Comparison of ENCODE assay signal across 8 cellular contexts in the genomic region with DNA sequence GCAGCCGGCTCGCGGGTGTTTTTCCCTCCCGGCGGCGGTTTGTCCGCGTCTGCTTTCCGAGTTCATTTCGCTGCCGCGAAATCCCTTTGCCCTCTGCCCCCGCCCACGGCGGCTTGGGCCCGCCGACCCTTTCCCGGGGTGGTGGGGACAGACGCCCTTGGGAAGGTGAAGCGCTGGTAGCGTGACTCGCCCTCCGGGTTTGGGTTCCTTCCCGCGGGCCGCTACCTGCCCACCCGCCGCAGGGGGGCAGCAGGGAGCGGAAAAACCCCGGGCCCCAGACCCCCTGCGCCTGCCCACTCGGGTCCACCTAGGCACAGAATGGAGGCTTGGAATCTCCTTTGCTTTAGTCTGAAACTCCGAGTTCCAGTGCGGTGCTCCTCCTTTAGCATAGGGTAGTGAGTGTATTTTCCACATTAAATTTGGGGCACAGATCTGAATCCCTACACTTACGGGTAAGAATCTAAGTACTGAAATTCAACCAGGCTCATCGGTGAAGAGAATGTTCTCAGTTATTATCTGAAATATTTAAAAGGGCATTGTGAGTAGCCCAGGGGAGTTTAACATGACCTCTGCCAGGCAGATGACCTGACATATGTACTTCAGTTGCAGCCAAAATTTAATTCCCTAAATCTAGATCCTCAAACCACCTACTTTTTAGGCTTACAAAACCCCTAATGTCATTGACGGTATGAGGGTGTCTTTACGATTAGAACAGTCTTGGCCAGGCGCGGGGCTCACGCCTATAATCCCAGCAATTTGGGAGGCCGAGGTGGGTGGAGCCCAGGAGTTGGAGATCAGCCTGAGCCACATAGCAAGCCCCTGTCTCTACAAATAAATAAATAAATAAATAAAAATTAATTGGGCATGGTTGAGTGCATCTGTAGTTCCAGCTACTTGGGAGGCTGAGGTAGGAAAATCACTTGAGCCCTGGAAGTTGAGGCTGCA. TPM values are rescaled to one million over a fixed set of nuclear protein-coding genes. Genes with fewer than 3 reads are reported as not detected.
DNase-seq lines count a peak whose midpoint lies in the region; ATAC-seq and TF ChIP-seq lines count a peak whose summit lies in the region.

No MANE protein-coding gene starts in this region.

- ATAC-seq in GM19463 (IDR thresholded peaks at IDR 0.05; ENCODE audit: unreplicated experiment) (peak; percentile 56), gastroesophageal sphincter (no peak)

- H3K36me3 ChIP-seq in gastroesophageal sphincter: peaks cover 0 to 46% of the 10 kb centered on the region in 2 donors
- H3K36me3 ChIP-seq in tibial artery: peaks cover 23 to 46% (median 37%) of the 10 kb centered on the region in 3 donors

- H3K27ac ChIP-seq in gastroesophageal sphincter (peak overlapping the region; percentile 84 to 97 (median 95)), tibial artery (peak overlapping the region; percentile 88 to 98)

- TF ChIP-seq CTCF in gastroesophageal sphincter (IDR thresholded peaks at IDR 0.05) (peak in 3 of 4 experiments; percentile 42 to 74 (median 66)), osteocyte (IDR thresholded peaks at IDR 0.05) (peak; percentile 83), tibial artery (IDR thresholded peaks at IDR 0.05) (peak; percentile 50 to 57)

- no peak for TF ChIP-seq POLR2A in gastroesophageal sphincter (IDR thresholded peaks at IDR 0.05)

- no peaks in the 10 kb centered on the region for H3K9me3 Mint-ChIP-seq in activated T-helper 2 cell treated with anti-CD3 and anti-CD28 coated beads, Interferon-gamma antibody, Interleukin-2, Interleukin-4, amounts not matched to agents 10 μg/mL and 5 μg/mL and 100 μg/mL, durations not matched to agents 14 hours and 24 hours and 36 hours
- no peaks in the 10 kb centered on the region for H3K9me3 Mint-ChIP-seq in osteocyte (ENCODE audit: unreplicated experiment)

- H3K4me3 ChIP-seq in gastroesophageal sphincter: peak overlapping the region; percentile 79 to 88
- peak overlapping the region; percentile 98 to 99 for H3K4me3 ChIP-seq in tibial artery

- no peaks in the 10 kb centered on the region for H3K27me3 ChIP-seq in gastroesophageal sphincter
- no peaks in the 10 kb centered on the region for H3K27me3 ChIP-seq in tibial artery

- 29% methylated on average over 25 of the region's 42 CpGs; no CpG with 5 or more reads in 1 of the 2 donors for WGBS in gastroesophageal sphincter (ENCODE audit: low coverage in 1 of 2), 2 donors

- H3K27ac Mint-ChIP-seq in activated T-helper 2 cell treated with anti-CD3 and anti-CD28 coated beads, Interferon-gamma antibody, Interleukin-2, Interleukin-4, amounts not matched to agents 10 μg/mL and 5 μg/mL and 100 μg/mL, durations not matched to agents 14 hours and 24 hours and 36 hours: peak overlapping the region; percentile 85
- peak overlapping the region; percentile 69 for H3K27ac Mint-ChIP-seq in osteocyte (ENCODE audit: unreplicated experiment)

- DNase-seq in COLO668 (lab: John Stamatoyannopoulos, UW; ENCODE audit: unreplicated experiment) (peak; percentile 53), HK-2 (ENCODE audit: unreplicated experiment) (peak; percentile 76), RKO (ENCODE audit: low spot score) (peak; percentile 61), osteocyte (ENCODE audit: extremely low spot score, unreplicated experiment) (peak; percentile 89), tibial artery (no peak)
- DNase-seq in activated T-helper 2 cell treated with anti-CD3 and anti-CD28 coated beads, Interferon-gamma antibody, Interleukin-2, Interleukin-4, amounts not matched to agents 10 μg/mL and 5 μg/mL and 100 μg/mL, durations not matched to agents 14 hours and 24 hours and 36 hours (ENCODE audit: low spot score): peak; percentile 63

- no peak for TF ChIP-seq EP300 in gastroesophageal sphincter (IDR thresholded peaks at IDR 0.05)

- H3K4me1 Mint-ChIP-seq in activated T-helper 2 cell treated with anti-CD3 and anti-CD28 coated beads, Interferon-gamma antibody, Interleukin-2, Interleukin-4, amounts not matched to agents 10 μg/mL and 5 μg/mL and 100 μg/mL, durations not matched to agents 14 hours and 24 hours and 36 hours (ENCODE audit: low read depth): peaks cover 26% of the 10 kb centered on the region
- H3K4me1 Mint-ChIP-seq in osteocyte (ENCODE audit: unreplicated experiment): peaks cover 26% of the 10 kb centered on the region

- H3K4me1 ChIP-seq in gastroesophageal sphincter (peaks cover 0 to 26% (median 11%) of the 10 kb centered on the region in 3 donors), tibial artery (peaks cover 0 to 21% (median 15%) of the 10 kb centered on the region in 4 donors)

- no peaks in the 10 kb centered on the region for H3K27me3 Mint-ChIP-seq in activated T-helper 2 cell treated with anti-CD3 and anti-CD28 coated beads, Interferon-gamma antibody, Interleukin-2, Interleukin-4, amounts not matched to agents 10 μg/mL and 5 μg/mL and 100 μg/mL, durations not matched to agents 14 hours and 24 hours and 36 hours (ENCODE audit: low read depth)
- no peaks in the 10 kb centered on the region for H3K27me3 Mint-ChIP-seq in osteocyte (ENCODE audit: unreplicated experiment)

- H3K4me3 Mint-ChIP-seq in activated T-helper 2 cell treated with anti-CD3 and anti-CD28 coated beads, Interferon-gamma antibody, Interleukin-2, Interleukin-4, amounts not matched to agents 10 μg/mL and 5 μg/mL and 100 μg/mL, durations not matched to agents 14 hours and 24 hours and 36 hours (ENCODE audit: low read depth): peak overlapping the region; percentile 89
- peak overlapping the region; percentile 80 for H3K4me3 Mint-ChIP-seq in osteocyte (ENCODE audit: unreplicated experiment)

- H3K9me3 ChIP-seq in gastroesophageal sphincter: no peaks in the 10 kb centered on the region
- H3K9me3 ChIP-seq in tibial artery: no peaks in the 10 kb centered on the region

- intact Hi-C loops in activated T-helper 2 cell treated with anti-CD3 and anti-CD28 coated beads, Interferon-gamma antibody, Interleukin-2, Interleukin-4, amounts not matched to agents 10 μg/mL and 5 μg/mL and 100 μg/mL, durations not matched to agents 14 hours and 24 hours and 36 hours (cut with micrococcal nuclease): loop anchor here (1.0 to 5.0 kb wide), 5 partner anchors 14 to 300 kb away; a partner anchor contains a TSS
- intact Hi-C loops in tibial artery (cut with DNase I; ENCODE audit: low total_unique reads): loop anchor here (2.0 to 5.0 kb wide), 2 partner anchors 14 to 45 kb away; a partner anchor contains a TSS

- H3K36me3 Mint-ChIP-seq in activated T-helper 2 cell treated with anti-CD3 and anti-CD28 coated beads, Interferon-gamma antibody, Interleukin-2, Interleukin-4, amounts not matched to agents 10 μg/mL and 5 μg/mL and 100 μg/mL, durations not matched to agents 14 hours and 24 hours and 36 hours (ENCODE audit: low read depth): peaks cover 84% of the 10 kb centered on the region
- peaks cover 31% of the 10 kb centered on the region for H3K36me3 Mint-ChIP-seq in osteocyte (ENCODE audit: unreplicated experiment)

RNA-seq across cellular contexts. Expression of a gene that starts 1.0 kb away (rescaled TPM):
- 708 and 735 TPM in 2 replicates for total RNA-seq in activated T-helper 2 cell treated with anti-CD3 and anti-CD28 coated beads, Interferon-gamma antibody, Interleukin-2, Interleukin-4, amounts not matched to agents 10 μg/mL and 5 μg/mL and 100 μg/mL, durations not matched to agents 14 hours and 24 hours and 36 hours
- 100 to 1,000 TPM; 321 to 410 (median 361) TPM for total RNA-seq in gastroesophageal sphincter
- 651 and 667 TPM in 2 replicates for total RNA-seq in osteocyte

RNA-seq across cellular contexts. Expression of a gene that starts 13.9 kb away (rescaled TPM):
- 360 and 373 TPM in 2 replicates for total RNA-seq in activated T-helper 2 cell treated with anti-CD3 and anti-CD28 coated beads, Interferon-gamma antibody, Interleukin-2, Interleukin-4, amounts not matched to agents 10 μg/mL and 5 μg/mL and 100 μg/mL, durations not matched to agents 14 hours and 24 hours and 36 hours
- total RNA-seq in gastroesophageal sphincter (10 to 100 TPM in 3 of 4 donors, 1 to 10 TPM in 1; 9.7 to 37.1 (median 29.1) TPM), osteocyte (77.7 and 77.8 TPM in 2 replicates)

RNA-seq across cellular contexts. Expression of a gene that starts 46.6 kb away (rescaled TPM):
- 48.1 and 48.3 TPM in 2 replicates for total RNA-seq in activated T-helper 2 cell treated with anti-CD3 and anti-CD28 coated beads, Interferon-gamma antibody, Interleukin-2, Interleukin-4, amounts not matched to agents 10 μg/mL and 5 μg/mL and 100 μg/mL, durations not matched to agents 14 hours and 24 hours and 36 hours
- total RNA-seq in gastroesophageal sphincter (100 to 1,000 TPM in 1 of 4 donors, 10 to 100 TPM in 3; 85.2 to 110 (median 94.3) TPM), osteocyte (100 and 108 TPM in 2 replicates)

Comparison
In these comparisons a context has a peak if more than half of its experiments do, and no peak if none do; other contexts are left out.
1. DNase-seq: peak in COLO668 (single experiment), HK-2 (single experiment), RKO (single experiment), activated T-helper 2 cell treated with anti-CD3 and anti-CD28 coated beads, Interferon-gamma antibody, Interleukin-2, Interleukin-4, amounts not matched to agents 10 μg/mL and 5 μg/mL and 100 μg/mL, durations not matched to agents 14 hours and 24 hours and 36 hours (single experiment) and osteocyte (single experiment); none in tibial artery (0 of 2).
2. Peak in every context shown above with its lines, with median percentiles within 50 percentile points of each other: CTCF ChIP-seq.